Comparison of ENCODE assay signal across 9 cellular contexts in genomic region chr7:94632338-94633024, GRCh38. TPM values are rescaled to one million over a fixed set of nuclear protein-coding genes. Genes with fewer than 3 reads are reported as not detected.
DNase-seq lines count a peak whose midpoint lies in the region; ATAC-seq and TF ChIP-seq lines count a peak whose summit lies in the region.
"Had no signal": no experiment of that assay in that cellular context is flagged by ENCODE, and none has a peak within 500 bp of the region (broad histone marks: within the 10 kb centered on the region; RNA-seq: fewer than 3 reads in every experiment).

No MANE protein-coding gene starts in this region.

- intact Hi-C loops in left lung (cut with DNase I) = no loop called here

- ATAC-seq in HG02981 (IDR thresholded peaks at IDR 0.05; ENCODE audit: unreplicated experiment) (peak; percentile 59), left lung (peak; percentile 60), HG02588 (IDR thresholded peaks at IDR 0.05; ENCODE audit: unreplicated experiment) (no peak)

- no peaks in the 10 kb centered on the region for H3K4me1 ChIP-seq in left lung

- H3K27ac ChIP-seq in left lung = no peak overlapping the region

- H3K4me3 ChIP-seq in GM12865 (ENCODE audit: low read depth, low read length) = no peak overlapping the region
- H3K4me3 ChIP-seq in left lung = no peak overlapping the region

- H3K9me3 ChIP-seq in left lung = no peaks in the 10 kb centered on the region

- H3K27me3 ChIP-seq in left lung = no peaks in the 10 kb centered on the region

- in situ Hi-C loops in SK-MEL-5 (cut with HindIII; ENCODE audit: low pct_unique_long_range_greater_than_20kb, low sequenced_read_pairs) = no loop called here

- TF ChIP-seq CTCF in GM12865 (IDR thresholded peaks at IDR 0.05; ENCODE audit: insufficient read depth, low read depth, low read length, missing control alignments) (no peak), left lung (IDR thresholded peaks at IDR 0.05) (no peak)

- peak; percentile 43 for DNase-seq in GM12865 (ENCODE audit: low read depth)
- DNase-seq in SK-MEL-5 (ENCODE audit: low read depth, low spot score) = peak; percentile 42
- DNase-seq in left lung = no peak
- no peak for DNase-seq in GM19240 (ENCODE audit: insufficient read length, low spot score)
- DNase-seq in T-helper 9 cell = no peak
- DNase-seq in AML-193 (lab: John Stamatoyannopoulos, UW) = no peak
- DNase-seq: left cardiac atrium had no signal

- H3K36me3 ChIP-seq in left lung = no peaks in the 10 kb centered on the region

RNA-seq across cellular contexts. Expression of gene SGCE, which starts 23.5 kb away (rescaled TPM):
- 69.9 and 76.4 TPM in 2 replicates for total RNA-seq in SK-MEL-5 (2014; rRNA removed; shearing (Covaris generic))
- 60.4 and 68.5 TPM in 2 replicates for polyA plus RNA-seq in SK-MEL-5 (2015; cell fraction: cytosol; rRNA removed)
- polyA plus RNA-seq in SK-MEL-5 (2015; cell fraction: nucleus; rRNA removed) = 50.5 and 54.8 TPM in 2 replicates
- 10 to 100 TPM; 49.9 to 80.1 TPM for total RNA-seq in left lung

Comparison
In these comparisons a context has a peak if more than half of its experiments do, and no peak if none do; other contexts are left out.
1. DNase-seq: peak in GM12865 (single experiment) and SK-MEL-5 (single experiment); none in left lung (0 of 2), GM19240 (single experiment), T-helper 9 cell (single experiment) and AML-193 (0 of 2).